Comparison of ENCODE assay signal across 8 cellular contexts in genomic region chr11:19713221-19714092, GRCh38. TPM values are rescaled to one million over a fixed set of nuclear protein-coding genes. Genes with fewer than 3 reads are reported as not detected.
DNase-seq lines count a peak whose midpoint lies in the region; ATAC-seq, FAIRE-seq and TF ChIP-seq lines count a peak whose summit lies in the region.

No MANE protein-coding gene starts in this region.

- peak overlapping the region; percentile 82 for H3K4me3 Mint-ChIP-seq in activated naive CD8-positive, alpha-beta T cell treated with anti-CD3 and anti-CD28 coated beads, Interleukin-2, amount 10 ng/mL, durations not matched to agents 7 days and 5 days

- peaks cover 14 to 27% of the 10 kb centered on the region in 2 donors for H3K4me1 ChIP-seq in kidney (ENCODE audit: control insufficient read depth in 1 of 2, insufficient read depth in 1 of 2, low read depth in 1 of 2, low read length in 2 of 2)
- H3K4me1 ChIP-seq in subcutaneous abdominal adipose tissue (ENCODE audit: control insufficient read depth in 5 of 5, insufficient read depth in 5 of 5, low read length in 5 of 5), result peaks cover 4 to 39% (median 31%) of the 10 kb centered on the region in 5 donors

- no peak for FAIRE-seq in kidney (lab: Jason Lieb, UNC)

- no peak for TF ChIP-seq CTCF in kidney (IDR thresholded peaks at IDR 0.05; ENCODE audit: borderline replicate concordance, extremely low read depth, insufficient read depth)

- DNase-seq in D341Med (ENCODE audit: low spot score) (peak; percentile 34), kidney (peak; percentile 79), NCI-H187 (lab: John Stamatoyannopoulos, UW) (no peak), NOMO-1 treated with DMSO at 0.1 percent for 48 hours (lab: John Stamatoyannopoulos, UW; ENCODE audit: unreplicated experiment) (no peak)
- no peak for DNase-seq in activated naive CD8-positive, alpha-beta T cell treated with anti-CD3 and anti-CD28 coated beads, Interleukin-2, amount 10 ng/mL, durations not matched to agents 7 days and 5 days

- H3K9me3 ChIP-seq in kidney (ENCODE audit: control insufficient read depth in 1 of 2, low read length in 2 of 2), result no peaks in the 10 kb centered on the region
- no peaks in the 10 kb centered on the region for H3K9me3 ChIP-seq in subcutaneous abdominal adipose tissue (ENCODE audit: control insufficient read depth in 5 of 5, low read length in 5 of 5)

- peak overlapping the region; percentile 62 to 65 for H3K4me3 ChIP-seq in kidney (ENCODE audit: low read length in 2 of 2)
- H3K4me3 ChIP-seq in subcutaneous abdominal adipose tissue (ENCODE audit: low read depth in 1 of 5, low read length in 5 of 5), result peak overlapping the region; percentile 49 to 79 (median 68)

- peaks cover 54% of the 10 kb centered on the region for H3K27me3 Mint-ChIP-seq in activated naive CD8-positive, alpha-beta T cell treated with anti-CD3 and anti-CD28 coated beads, Interleukin-2, amount 10 ng/mL, durations not matched to agents 7 days and 5 days

- intact Hi-C loops in kidney (cut with DNase I), result no loop called here

- H3K9ac ChIP-seq in kidney (ENCODE audit: low read length in 2 of 2) (peak overlapping the region; percentile 49 to 52), subcutaneous abdominal adipose tissue (ENCODE audit: low read length in 5 of 5) (peak overlapping the region in 4 of 5 donors; percentile 36 to 75 (median 51))

- no peak overlapping the region for H3K27ac ChIP-seq in kidney (ENCODE audit: low read depth in 2 of 2, low read length in 2 of 2)
- H3K27ac ChIP-seq in subcutaneous abdominal adipose tissue (ENCODE audit: low read depth, low read length), result peak overlapping the region; percentile 23

- no peaks in the 10 kb centered on the region for H3K9me3 Mint-ChIP-seq in activated naive CD8-positive, alpha-beta T cell treated with anti-CD3 and anti-CD28 coated beads, Interleukin-2, amount 10 ng/mL, durations not matched to agents 7 days and 5 days

- POLR2A ChIA-PET in activated naive CD8-positive, alpha-beta T cell treated with anti-CD3 and anti-CD28 coated beads, Interleukin-2, amount 10 ng/mL, durations not matched to agents 7 days and 5 days (lab: Charles Lee), result interaction anchor here (1.3 kb wide), 1 partner anchor 10 kb away, joined by 5 read pairs; no protein-coding TSS in a partner anchor

- no peak overlapping the region for H3K27ac Mint-ChIP-seq in activated naive CD8-positive, alpha-beta T cell treated with anti-CD3 and anti-CD28 coated beads, Interleukin-2, amount 10 ng/mL, durations not matched to agents 7 days and 5 days

- no peaks in the 10 kb centered on the region for H3K36me3 ChIP-seq in kidney (ENCODE audit: control insufficient read depth in 1 of 2, insufficient read depth in 2 of 2, low read length in 2 of 2)
- no peaks in the 10 kb centered on the region for H3K36me3 ChIP-seq in subcutaneous abdominal adipose tissue (ENCODE audit: control insufficient read depth in 5 of 5, insufficient read depth in 5 of 5, low read length in 5 of 5)

- peaks cover 18% of the 10 kb centered on the region for H3K4me1 Mint-ChIP-seq in activated naive CD8-positive, alpha-beta T cell treated with anti-CD3 and anti-CD28 coated beads, Interleukin-2, amount 10 ng/mL, durations not matched to agents 7 days and 5 days

- peak; percentile 15 for ATAC-seq in HG02763 (IDR thresholded peaks at IDR 0.05; ENCODE audit: unreplicated experiment)
- no peak for ATAC-seq in activated naive CD8-positive, alpha-beta T cell treated with anti-CD3 and anti-CD28 coated beads, Interleukin-2, amount 10 ng/mL, durations not matched to agents 7 days and 5 days (ENCODE audit: low read depth)
- ATAC-seq in HG02970 (IDR thresholded peaks at IDR 0.05; ENCODE audit: low FRiP score, unreplicated experiment), result no peak

- peaks cover 0 to 21% (median 13%) of the 10 kb centered on the region in 5 donors for H3K27me3 ChIP-seq in subcutaneous abdominal adipose tissue (ENCODE audit: control insufficient read depth in 5 of 5, insufficient read depth in 4 of 5, low read length in 5 of 5)

- H3K36me3 Mint-ChIP-seq in activated naive CD8-positive, alpha-beta T cell treated with anti-CD3 and anti-CD28 coated beads, Interleukin-2, amount 10 ng/mL, durations not matched to agents 7 days and 5 days, result no peaks in the 10 kb centered on the region

RNA-seq across cellular contexts. Expression of gene NAV2, which starts 0.8 kb away (rescaled TPM):
- total RNA-seq in activated naive CD8-positive, alpha-beta T cell treated with anti-CD3 and anti-CD28 coated beads, Interleukin-2, amount 10 ng/mL, durations not matched to agents 7 days and 5 days, result 1 to 10 TPM; 2.9 to 4.1 TPM
- total RNA-seq in kidney, result 37.7 TPM
- polyA plus RNA-seq in kidney (ENCODE audit: insufficient read depth, low read depth, low replicate concordance), result 5.9 TPM

Comparison
In these comparisons a context has a peak if more than half of its experiments do, and no peak if none do; other contexts are left out.
1. DNase-seq: peak in D341Med (single experiment) and kidney (single experiment); none in activated naive CD8-positive, alpha-beta T cell treated with anti-CD3 and anti-CD28 coated beads, Interleukin-2, amount 10 ng/mL, durations not matched to agents 7 days and 5 days (single experiment), NCI-H187 (0 of 2) and NOMO-1 treated with DMSO at 0.1 percent for 48 hours (single experiment).